In the genomic region with DNA sequence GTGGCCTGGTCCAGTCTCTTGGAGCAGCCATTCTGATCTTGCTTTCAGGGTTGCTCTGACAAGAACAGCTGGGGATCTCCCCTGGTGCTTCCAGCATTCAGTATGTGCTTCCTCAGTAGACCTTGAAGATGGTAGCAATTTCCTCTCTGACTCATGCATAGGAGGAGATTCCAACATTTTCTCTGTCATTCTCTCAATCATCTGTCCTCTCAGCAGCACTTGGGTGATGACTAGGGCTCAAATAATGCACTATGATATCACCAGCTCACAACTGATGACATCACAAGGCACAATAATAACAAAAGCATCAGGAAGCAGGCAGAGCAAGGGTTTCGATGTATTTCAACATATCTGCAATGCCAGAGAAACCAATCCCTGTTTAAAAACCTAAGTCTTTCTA, we compare ENCODE assay signal across 9 cellular contexts. TPM values are rescaled to one million over a fixed set of nuclear protein-coding genes. Genes with fewer than 3 reads are reported as not detected.
DNase-seq lines count a peak whose midpoint lies in the region; ATAC-seq and TF ChIP-seq lines count a peak whose summit lies in the region.
"Had no signal": no experiment of that assay in that cellular context is flagged by ENCODE, and none has a peak within 500 bp of the region (broad histone marks: within the 10 kb centered on the region; RNA-seq: fewer than 3 reads in every experiment).

No MANE protein-coding gene starts in this region.

- WGBS in endodermal cell (ENCODE audit: insufficient coverage in 1 of 2, insufficient read length in 1 of 2), 2 experiments = 100% methylated on average over 1 of the region's 1 CpG; no CpG with 5 or more reads in 1 of the 2 experiments

- no peak overlapping the region for H3K4me3 ChIP-seq in endodermal cell (ENCODE audit: low read length)
- H3K4me3 ChIP-seq: lung had no signal

- H3K27me3 Mint-ChIP-seq in T-helper 17 cell (no peaks in the 10 kb centered on the region), endodermal cell (ENCODE audit: insufficient read depth) (no peaks in the 10 kb centered on the region)

- H3K36me3 Mint-ChIP-seq in T-helper 17 cell (ENCODE audit: low read depth) (no peaks in the 10 kb centered on the region), endodermal cell (ENCODE audit: low read depth) (no peaks in the 10 kb centered on the region)

- no peak for TF ChIP-seq CTCF in endodermal cell (conservative IDR thresholded peaks at IDR 0.05)

- peaks cover 11% of the 10 kb centered on the region for H3K9me3 Mint-ChIP-seq in endodermal cell

- no peak overlapping the region for H3K9ac ChIP-seq in endodermal cell (ENCODE audit: extremely low read depth, low read length, poor library complexity, severe bottlenecking)

- no peaks in the 10 kb centered on the region for H3K27me3 ChIP-seq in endodermal cell (ENCODE audit: control insufficient read depth, insufficient read depth, low read length, poor library complexity, severe bottlenecking)

- no peaks in the 10 kb centered on the region for H3K9me3 ChIP-seq in T-helper 17 cell (ENCODE audit: control insufficient read depth, low read length, poor library complexity, severe bottlenecking)
- H3K9me3 ChIP-seq in endodermal cell (ENCODE audit: control insufficient read depth, low read length) = peaks cover under 1% of the 10 kb centered on the region

- H3K36me3 ChIP-seq in endodermal cell (ENCODE audit: control insufficient read depth, insufficient read depth, low read length) = no peaks in the 10 kb centered on the region

- peaks cover 3% of the 10 kb centered on the region for H3K4me1 Mint-ChIP-seq in T-helper 17 cell
- H3K4me1 Mint-ChIP-seq in endodermal cell = no peaks in the 10 kb centered on the region

- H3K27ac Mint-ChIP-seq in T-helper 17 cell = peak overlapping the region; percentile 32
- H3K27ac Mint-ChIP-seq in endodermal cell = no peak overlapping the region

- no peak for DNase-seq in T-helper 17 cell
- DNase-seq in myocyte (ENCODE audit: low read depth) = peak; percentile 51
- DNase-seq in endodermal cell = no peak
- DNase-seq in NCI-H2029 treated with DMSO at 0.1 percent for 48 hours (lab: John Stamatoyannopoulos, UW) = no peak
- no peak for DNase-seq in NCI-H2196 (lab: John Stamatoyannopoulos, UW; ENCODE audit: unreplicated experiment)
- no peak for DNase-seq in HuH-7.5 (ENCODE audit: low spot score)

- ATAC-seq in GM18498 (IDR thresholded peaks at IDR 0.05; ENCODE audit: unreplicated experiment) = peak; percentile 50
- ATAC-seq in HG02759 (IDR thresholded peaks at IDR 0.05; ENCODE audit: unreplicated experiment) = peak; percentile 61
- ATAC-seq in T-helper 17 cell = peak; percentile 51

- no peaks in the 10 kb centered on the region for H3K4me1 ChIP-seq in endodermal cell (ENCODE audit: control insufficient read depth, insufficient read depth, low read length)

- no peak overlapping the region for H3K27ac ChIP-seq in endodermal cell (ENCODE audit: low read depth, low read length)

- no peak overlapping the region for H3K4me3 Mint-ChIP-seq in T-helper 17 cell
- no peak overlapping the region for H3K4me3 Mint-ChIP-seq in endodermal cell

RNA-seq across cellular contexts. Expression of a gene that starts 52.7 kb away (rescaled TPM):
- total RNA-seq in T-helper 17 cell (100 to 1,000 TPM; 682 to 814 TPM), myocyte (12.9 and 15.6 TPM in 2 replicates), endodermal cell (1 to 10 TPM; 5.9 to 6.6 TPM)
- 9.3 TPM for polyA plus RNA-seq in myocyte (2012)
- polyA plus RNA-seq in endodermal cell (2013, experiment 1 of 2) = 4.8 TPM
- 4.6 TPM for polyA plus RNA-seq in endodermal cell (2013, experiment 2 of 2)

Comparison
In these comparisons a context has a peak if more than half of its experiments do, and no peak if none do; other contexts are left out.
1. RNA of a gene that starts 52.7 kb away (total RNA-seq): 682 to 814 TPM in T-helper 17 cell; 12.9 to 15.6 TPM in myocyte and 5.9 to 6.6 TPM in endodermal cell; every median in the first group is over 10 times any median in the second.
2. Peak in every context shown above with its lines, with median percentiles within 50 percentile points of each other: ATAC-seq.